Comparison of ENCODE assay signal across 8 cellular contexts in genomic region chr2:135531231-135532197, GRCh38. TPM values are rescaled to one million over a fixed set of nuclear protein-coding genes. Genes with fewer than 3 reads are reported as not detected.
DNase-seq lines count a peak whose midpoint lies in the region; ATAC-seq and TF ChIP-seq lines count a peak whose summit lies in the region.

Gene R3HDM1 (plus strand): TSS chr2:135531484. CDS start chr2:135604846, 73,362 bp downstream.

- no peaks in the 10 kb centered on the region for H3K27me3 Mint-ChIP-seq in activated B cell treated with CpG ODN at 0.5 μM for 24 hours
- H3K27me3 Mint-ChIP-seq in immature natural killer cell (ENCODE audit: low read depth in 3 of 3): peaks cover 0 to 1% (median 0%) of the 10 kb centered on the region in 3 donors

- peak; percentile 76 for ATAC-seq in HG03196 (IDR thresholded peaks at IDR 0.05; ENCODE audit: unreplicated experiment)
- ATAC-seq in activated B cell treated with CpG ODN at 0.5 μM for 24 hours (ENCODE audit: low read depth): peak; percentile 81

- POLR2A ChIA-PET in activated B cell treated with CpG ODN at 0.5 μM for 24 hours (lab: Charles Lee): interaction anchor here (0.8 to 1.9 kb wide), 8 partner anchors 12 to 613 kb away, joined by 3 to 16 read pairs (median 3); partner anchors contain the start of gene CCNT2

- intact Hi-C loops in activated B cell treated with CpG ODN at 0.5 μM for 24 hours (cut with micrococcal nuclease): loop anchor here (1.0 to 10.0 kb wide), 7 partner anchors 210 to 909 kb away; partner anchors contain the start of genes DARS1, RAB3GAP1 and UBXN4

- in situ Hi-C loops in GM18951 (cut with MboI; ENCODE audit: low sequenced_read_pairs, unreplicated experiment): no loop called here

- peak within 1 kb of the TSS; percentile 68 for H3K27ac Mint-ChIP-seq in activated B cell treated with CpG ODN at 0.5 μM for 24 hours
- peak within 1 kb of the TSS in 5 of 6 donors; percentile 49 to 84 (median 67) for H3K27ac Mint-ChIP-seq in immature natural killer cell

- TF ChIP-seq POLR2A in GM18951 (IDR thresholded peaks at IDR 0.05; ENCODE audit: extremely low read depth, insufficient read depth, insufficient read length): peak; percentile 74

- DNase-seq in AG09319 (ENCODE audit: extremely low read depth, low read depth) (peak; percentile 100), NCI-H345 (lab: John Stamatoyannopoulos, UW) (peak; percentile 100), activated B cell treated with CpG ODN at 0.5 μM for 24 hours (peak; percentile 82), caudate nucleus (lab: John Stamatoyannopoulos, UW) (peak; percentile 61 to 100 (median 97)), immature natural killer cell (peak; percentile 98), smooth muscle cell of the brain vasculature (ENCODE audit: low read depth, low spot score) (peak; percentile 100)

- H3K4me3 Mint-ChIP-seq in activated B cell treated with CpG ODN at 0.5 μM for 24 hours (no peak within 1 kb of the TSS), immature natural killer cell (no peak within 1 kb of the TSS)

- CTCF ChIA-PET in activated B cell treated with CpG ODN at 0.5 μM for 24 hours (lab: Charles Lee): interaction anchor here (1.2 kb wide), 1 partner anchor 58 kb away, joined by 3 read pairs; no protein-coding TSS in a partner anchor

- H3K9me3 Mint-ChIP-seq in activated B cell treated with CpG ODN at 0.5 μM for 24 hours: no peaks in the 10 kb centered on the region
- H3K9me3 Mint-ChIP-seq in immature natural killer cell: no peaks in the 10 kb centered on the region

- H3K36me3 Mint-ChIP-seq in activated B cell treated with CpG ODN at 0.5 μM for 24 hours (ENCODE audit: low read depth): peaks cover 1% of the 10 kb centered on the region
- no peaks in the 10 kb centered on the region for H3K36me3 Mint-ChIP-seq in immature natural killer cell

- H3K27ac ChIP-seq in caudate nucleus (ENCODE audit: low read depth, low read length): peak within 1 kb of the TSS; percentile 99

- H3K4me1 Mint-ChIP-seq in activated B cell treated with CpG ODN at 0.5 μM for 24 hours (peaks cover 18% of the 10 kb centered on the region), immature natural killer cell (peaks cover 11 to 23% of the 10 kb centered on the region in 2 donors)

- TF ChIP-seq CTCF in AG09319 (IDR thresholded peaks at IDR 0.05; ENCODE audit: low read depth, low read length) (peak; percentile 7; the same call in 1 of the 2 replicates), activated B cell treated with CpG ODN at 0.5 μM for 24 hours (IDR thresholded peaks at IDR 0.05) (no peak)

RNA-seq across cellular contexts. Expression of gene R3HDM1, which starts in this region (rescaled TPM):
- 49.8 and 54.8 TPM in 2 replicates for total RNA-seq in activated B cell treated with CpG ODN at 0.5 μM for 24 hours
- 10 to 100 TPM in 1 of 3 donors, 1 to 10 TPM in 2; 6.1 to 25.2 (median 9.1) TPM for polyA plus RNA-seq in immature natural killer cell

Comparison
In these comparisons a context has a peak if more than half of its experiments do, and no peak if none do; other contexts are left out.
1. Peak in every context shown above with its lines: DNase-seq, ATAC-seq and H3K27ac ChIP-seq.